ENCODE assay signal across 14 cellular contexts in the genomic region with DNA sequence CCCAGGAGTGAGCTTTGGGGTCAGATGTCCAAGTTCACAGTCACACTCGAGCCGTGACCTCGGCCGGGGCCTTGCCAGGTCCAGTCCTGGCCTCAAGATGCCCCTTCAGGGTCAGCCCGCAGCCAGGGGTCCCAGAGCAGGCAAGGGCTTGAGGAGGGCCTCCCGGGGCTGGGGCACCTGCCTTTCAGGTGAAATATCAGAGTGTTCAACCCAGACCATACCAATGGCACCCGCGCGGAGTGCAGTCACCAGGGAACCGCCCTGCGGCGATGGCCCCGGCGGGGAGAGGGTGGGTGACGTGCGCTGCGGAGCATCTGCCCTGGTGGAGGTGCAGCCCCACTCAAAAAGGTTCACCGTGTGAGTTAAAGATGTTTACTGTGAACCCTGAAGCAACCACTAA. TPM values are rescaled to one million over a fixed set of nuclear protein-coding genes. Genes with fewer than 3 reads are reported as not detected.
DNase-seq lines count a peak whose midpoint lies in the region; ATAC-seq, FAIRE-seq and TF ChIP-seq lines count a peak whose summit lies in the region.
"Had no signal": no experiment of that assay in that cellular context is flagged by ENCODE, and none has a peak within 500 bp of the region (broad histone marks: within the 10 kb centered on the region; RNA-seq: fewer than 3 reads in every experiment).

No MANE protein-coding gene starts in this region.

- FAIRE-seq in K562 (lab: Jason Lieb, UNC), result no peak

- no peaks in the 10 kb centered on the region for H3K9me1 ChIP-seq in K562 (ENCODE audit: control insufficient read depth, insufficient read depth, low read length)

- intact Hi-C loops in K562 (cut with micrococcal nuclease) (no loop called here), posterior vena cava (cut with DNase I) (no loop called here)

- TF ChIP-seq POLR2A in K562 (conservative IDR thresholded peaks at IDR 0.05), result no peak

- in situ Hi-C loops in K562 (cut with MboI), result no loop called here

- TF ChIP-seq EP300 in K562 (IDR thresholded peaks at IDR 0.05; ENCODE audit: low read length), result no peak

- H3K27me3 Mint-ChIP-seq in mesothelial cell of epicardium (ENCODE audit: low read depth), result peaks cover 64% of the 10 kb centered on the region

- no peaks in the 10 kb centered on the region for H3K36me3 Mint-ChIP-seq in mesothelial cell of epicardium
- H3K36me3 Mint-ChIP-seq: naive thymus-derived CD4-positive, alpha-beta T cell had no signal

- H3K4me3 ChIP-seq in K562 (no peak overlapping the region), stomach smooth muscle (ENCODE audit: low read length in 2 of 2) (peak overlapping the region; percentile 63 to 66)
- H3K4me3 ChIP-seq: tibial nerve had no signal

- BruUV-seq in K562 (replicated peaks; lab: Mats Ljungman, UMichigan), result no TSS peak

- H3K27ac ChIP-seq in K562 (ENCODE audit: extremely low read depth, low read depth, low read length) (no peak overlapping the region), stomach smooth muscle (ENCODE audit: low read length) (no peak overlapping the region)
- H3K27ac ChIP-seq: tibial nerve had no signal

- peak overlapping the region; percentile 71 for H2AFZ ChIP-seq in K562 (ENCODE audit: low read depth, low read length)

- H3K4me1 Mint-ChIP-seq in mesothelial cell of epicardium, result peaks cover 12% of the 10 kb centered on the region

- ATAC-seq in K562 (peak; percentile 12), GM21825 (IDR thresholded peaks at IDR 0.05; ENCODE audit: unreplicated experiment) (no peak), HG02759 (IDR thresholded peaks at IDR 0.05; ENCODE audit: unreplicated experiment) (no peak)

- no peaks in the 10 kb centered on the region; the same call in 1 of the 2 replicates for H3K9me3 ChIP-seq in K562 (replicated peaks; ENCODE audit: control insufficient read depth, insufficient read depth, low read depth, low read length)
- H3K9me3 ChIP-seq in stomach smooth muscle (ENCODE audit: control insufficient read depth in 2 of 2, low read length in 2 of 2), result no peaks in the 10 kb centered on the region

- H3K4me2 ChIP-seq in K562 (ENCODE audit: insufficient read depth, low read length), result peak overlapping the region; percentile 73

- H3K36me3 ChIP-seq in K562 (ENCODE audit: control insufficient read depth, insufficient read depth, low read length) (no peaks in the 10 kb centered on the region), stomach smooth muscle (ENCODE audit: control insufficient read depth in 2 of 2, insufficient read depth in 2 of 2, low read length in 2 of 2) (no peaks in the 10 kb centered on the region)
- H3K36me3 ChIP-seq: tibial nerve had no signal

- H3K4me1 ChIP-seq in K562 (replicated peaks in 1 of 2; ENCODE audit: control insufficient read depth in 2 of 2, insufficient read depth in 2 of 2, low read length in 2 of 2) (peaks cover 0 to 43% of the 10 kb centered on the region in 2 experiments; a peak in 2 of 5 replicates), stomach smooth muscle (ENCODE audit: control insufficient read depth, insufficient read depth, low read length) (peaks cover 17% of the 10 kb centered on the region)

- H3K27me3 ChIP-seq in K562 (ENCODE audit: control insufficient read depth in 2 of 2, insufficient read depth in 2 of 2, low read length in 2 of 2) (peaks cover 36 to 63% of the 10 kb centered on the region in 2 experiments), stomach smooth muscle (ENCODE audit: control insufficient read depth in 1 of 2, insufficient read depth in 2 of 2, low read length in 2 of 2) (no peaks in the 10 kb centered on the region)

- DNase-seq in NCI-H2196 (lab: John Stamatoyannopoulos, UW; ENCODE audit: unreplicated experiment) (peak; percentile 50), NCI-H2196 treated with DMSO at 0.1 percent for 48 hours (lab: John Stamatoyannopoulos, UW; ENCODE audit: unreplicated experiment) (no peak), K562 (ENCODE audit: extremely low read depth in 1 of 4, low spot score in 3 of 4) (no peak), mesothelial cell of epicardium (ENCODE audit: low spot score in 2 of 2, unreplicated experiment in 2 of 2) (no peak), posterior vena cava (ENCODE audit: low spot score) (no peak)
- DNase-seq: activated naive CD4-positive, alpha-beta T cell; central memory CD4-positive, alpha-beta T cell; naive thymus-derived CD4-positive, alpha-beta T cell had no signal

- WGBS in K562 (ENCODE audit: insufficient coverage, low coverage, missing lambda C conversion rate), result 7% methylated on average over 18 of the region's 18 CpGs

- no peak overlapping the region; a peak in 1 of 4 replicates for H3K9ac ChIP-seq in K562 (ENCODE audit: insufficient read depth in 1 of 2, low read depth in 2 of 2, low read length in 2 of 2)
- no peak overlapping the region for H3K9ac ChIP-seq in stomach smooth muscle (ENCODE audit: low read length in 2 of 2)

- POLR2A ChIA-PET in K562 (lab: Yijun Ruan, JAX), result no interaction called here

- no peak for TF ChIP-seq RAD21 in K562 (CRISPR knock-in tag; conservative IDR thresholded peaks at IDR 0.05 in 1 of 2, IDR thresholded peaks at IDR 0.05 in 1 of 2)

- TF ChIP-seq CTCF in K562 (IDR thresholded peaks at IDR 0.05 in 2 of 3, conservative IDR thresholded peaks at IDR 0.05 in 1 of 3; ENCODE audit: insufficient read depth in 2 of 3, low read depth in 1 of 3, low read length in 3 of 3), result no peak
- TF ChIP-seq CTCF in mesothelial cell of epicardium (IDR thresholded peaks at IDR 0.05; ENCODE audit: unreplicated experiment), result no peak

- H3K79me2 ChIP-seq in K562 (ENCODE audit: control insufficient read depth, insufficient read depth, low read length), result no peaks in the 10 kb centered on the region

- CTCF ChIA-PET in K562 (lab: Yijun Ruan, JAX; ENCODE audit: low intra/inter-chr PET ratio), result no interaction called here

- no peak overlapping the region for H3K27ac Mint-ChIP-seq in mesothelial cell of epicardium
- H3K27ac Mint-ChIP-seq: naive thymus-derived CD4-positive, alpha-beta T cell had no signal

- H3K4me3 Mint-ChIP-seq in mesothelial cell of epicardium, result peak overlapping the region; percentile 9

- 0 out of 2 replicates have a peak, but pooled peaks cover 9% of the 10 kb centered on the region for H4K20me1 ChIP-seq in K562 (replicated peaks; ENCODE audit: control insufficient read depth, insufficient read depth, low read length)

- no peaks in the 10 kb centered on the region for H3K9me3 Mint-ChIP-seq in mesothelial cell of epicardium

TF ChIP-seq in K562, 482 proteins besides CTCF, POLR2A, EP300 and RAD21:
- TF ChIP-seq ZNF263 (CRISPR knock-in tag; IDR thresholded peaks at IDR 0.05; ENCODE audit: borderline replicate concordance), result 0 out of 2 replicates have a peak, but pooled peaks have one; percentile 38
- TF ChIP-seq, protein P1, sequence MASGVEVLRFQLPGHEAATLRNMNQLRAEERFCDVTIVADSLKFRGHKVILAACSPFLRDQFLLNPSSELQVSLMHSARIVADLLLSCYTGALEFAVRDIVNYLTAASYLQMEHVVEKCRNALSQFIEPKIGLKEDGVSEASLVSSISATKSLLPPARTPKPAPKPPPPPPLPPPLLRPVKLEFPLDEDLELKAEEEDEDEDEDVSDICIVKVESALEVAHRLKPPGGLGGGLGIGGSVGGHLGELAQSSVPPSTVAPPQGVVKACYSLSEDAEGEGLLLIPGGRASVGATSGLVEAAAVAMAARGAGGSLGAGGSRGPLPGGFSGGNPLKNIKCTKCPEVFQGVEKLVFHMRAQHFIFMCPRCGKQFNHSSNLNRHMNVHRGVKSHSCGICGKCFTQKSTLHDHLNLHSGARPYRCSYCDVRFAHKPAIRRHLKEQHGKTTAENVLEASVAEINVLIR (CRISPR knock-in tag; IDR thresholded peaks at IDR 0.05), result no peak

RNA-seq across cellular contexts. Expression of a gene that starts 16.9 kb away (rescaled TPM):
- total RNA-seq in K562 (2011; cell fraction: chromatin; rRNA removed; ENCODE audit: low replicate concordance), result not detected in 2 replicates
- total RNA-seq in K562 (2011; cell fraction: nucleolus; rRNA removed), result not detected in 2 replicates
- total RNA-seq in K562 (2011; cell fraction: nucleoplasm; rRNA removed), result not detected in 2 replicates
- total RNA-seq in K562 (2014; rRNA removed) (not detected in 2 replicates), K562 (2014; rRNA removed; fragmentation: Illumina TruSeq; extraction: Trizol) (not detected in 2 replicates), K562 (2015; rRNA removed; fragmentation: Illumina TruSeq; extraction: Trizol) (not detected in 2 replicates), K562 (2021) (not detected in 2 replicates), mesothelial cell of epicardium (not detected in 3 replicates), posterior vena cava (under 1 TPM; 0.62 to 0.65 TPM)
- polyA plus RNA-seq in K562 (2011; rRNA removed) (not detected in 2 replicates), K562 (2014; fragmentation: Illumina TruSeq; extraction: Trizol) (not detected in 2 replicates), K562 (2014; fragmentation: Nextera tagmentation; extraction: Ambion mirVana) (not detected), K562 (2014; rRNA removed) (not detected in 2 replicates)
- polyA plus RNA-seq in K562 (2011; cell fraction: cytosol; rRNA removed), result 0.09 TPM in 1 of 2 replicates, not detected in the other
- polyA plus RNA-seq in K562 (2011; cell fraction: nucleus; rRNA removed), result 0.20 TPM in 1 of 2 replicates, not detected in the other
- not detected in 2 replicates for polyA plus RNA-seq in K562 (2012)
- polyA minus RNA-seq in K562 (2011; rRNA and poly(A)+ RNA removed), result not detected in 2 replicates
- polyA minus RNA-seq in K562 (2011; cell fraction: cytosol; rRNA and poly(A)+ RNA removed), result not detected in 2 replicates
- not detected in 2 replicates for polyA minus RNA-seq in K562 (2011; cell fraction: nucleus; rRNA and poly(A)+ RNA removed)
- total RNA-seq: activated CD8-positive, alpha-beta memory T cell treated with anti-CD3 and anti-CD28 coated beads for 36 hours; naive thymus-derived CD4-positive, alpha-beta T cell; NCI-H460; tibial nerve had no signal
- polyA plus RNA-seq: naive thymus-derived CD4-positive, alpha-beta T cell had no signal

RNA-seq across cellular contexts. Expression of a gene that starts 25.1 kb away (rescaled TPM):
- not detected in 2 replicates for total RNA-seq in K562 (2011; cell fraction: chromatin; rRNA removed; ENCODE audit: low replicate concordance)
- not detected in 2 replicates for total RNA-seq in K562 (2011; cell fraction: nucleolus; rRNA removed)
- not detected in 2 replicates for total RNA-seq in K562 (2011; cell fraction: nucleoplasm; rRNA removed)
- total RNA-seq in K562 (2014; rRNA removed), result not detected in 2 replicates
- total RNA-seq in K562 (2014; rRNA removed; fragmentation: Illumina TruSeq; extraction: Trizol), result not detected in 2 replicates
- total RNA-seq in K562 (2015; rRNA removed; fragmentation: Illumina TruSeq; extraction: Trizol), result not detected in 2 replicates
- not detected in 2 replicates for total RNA-seq in K562 (2021)
- not detected in 2 replicates for polyA plus RNA-seq in K562 (2011; rRNA removed)
- polyA plus RNA-seq in K562 (2011; cell fraction: cytosol; rRNA removed), result not detected in 2 replicates
- not detected in 2 replicates for polyA plus RNA-seq in K562 (2011; cell fraction: nucleus; rRNA removed)
- 0.06 and 0.14 TPM in 2 replicates for polyA plus RNA-seq in K562 (2012)
- polyA plus RNA-seq in K562 (2014; fragmentation: Illumina TruSeq; extraction: Trizol), result not detected in 2 replicates
- polyA plus RNA-seq in K562 (2014; fragmentation: Nextera tagmentation; extraction: Ambion mirVana), result not detected
- polyA plus RNA-seq in K562 (2014; rRNA removed), result not detected in 2 replicates
- polyA minus RNA-seq in K562 (2011; rRNA and poly(A)+ RNA removed), result not detected in 2 replicates
- not detected in 2 replicates for polyA minus RNA-seq in K562 (2011; cell fraction: cytosol; rRNA and poly(A)+ RNA removed)
- not detected in 2 replicates for polyA minus RNA-seq in K562 (2011; cell fraction: nucleus; rRNA and poly(A)+ RNA removed)
- 7.3 to 8.7 TPM (median 8.6 TPM) in 3 replicates for total RNA-seq in mesothelial cell of epicardium
- not detected for total RNA-seq in posterior vena cava
- total RNA-seq: activated CD8-positive, alpha-beta memory T cell treated with anti-CD3 and anti-CD28 coated beads for 36 hours; NCI-H460; tibial nerve had no signal
- polyA plus RNA-seq: naive thymus-derived CD4-positive, alpha-beta T cell had no signal
